ENCODE assay signal across 8 cellular contexts in genomic region chr13:113297370-113297871, GRCh38. TPM values are rescaled to one million over a fixed set of nuclear protein-coding genes. Genes with fewer than 3 reads are reported as not detected.
A peak's percentile ranks its signal among the peaks of the same experiment; 100 is the strongest.
DNase-seq lines count a peak whose midpoint lies in the region; ATAC-seq and TF ChIP-seq lines count a peak whose summit lies in the region.

No MANE protein-coding gene starts in this region.

- H3K9me3 Mint-ChIP-seq in natural killer cell treated with Interleukin-12 subunit alpha and Interleukin-12 subunit beta and Interleukin-15 and Interleukin-18, amount 100 ng/mL, for 72 hours: no peaks in the 10 kb centered on the region

- no peaks in the 10 kb centered on the region for H3K9me3 ChIP-seq in stomach smooth muscle (ENCODE audit: control insufficient read depth in 2 of 2, low read length in 2 of 2)

- H3K4me1 Mint-ChIP-seq in natural killer cell treated with Interleukin-12 subunit alpha and Interleukin-12 subunit beta and Interleukin-15 and Interleukin-18, amount 100 ng/mL, for 72 hours (ENCODE audit: low read depth in 2 of 2): peaks cover 30 to 33% of the 10 kb centered on the region in 2 donors

- ATAC-seq in HG03378 (IDR thresholded peaks at IDR 0.05; ENCODE audit: unreplicated experiment): peak; percentile 41
- peak; percentile 79 to 82 for ATAC-seq in natural killer cell treated with Interleukin-12 subunit alpha and Interleukin-12 subunit beta and Interleukin-15 and Interleukin-18, amount 100 ng/mL, for 72 hours

- TF ChIP-seq CTCF in AG10803 (conservative IDR thresholded peaks at IDR 0.05; ENCODE audit: low read length): no peak

- peak overlapping the region; percentile 96 for H3K4me3 Mint-ChIP-seq in natural killer cell treated with Interleukin-12 subunit alpha and Interleukin-12 subunit beta and Interleukin-15 and Interleukin-18, amount 100 ng/mL, for 72 hours

- H3K9ac ChIP-seq in stomach smooth muscle (ENCODE audit: low read length in 2 of 2): peak overlapping the region; percentile 87 to 94

- H3K4me3 ChIP-seq in AG10803 (ENCODE audit: low read length) (peak overlapping the region; percentile 92), stomach smooth muscle (ENCODE audit: low read length in 2 of 2) (peak overlapping the region; percentile 77 to 90)

- peaks cover 7% of the 10 kb centered on the region for H3K36me3 Mint-ChIP-seq in natural killer cell treated with Interleukin-12 subunit alpha and Interleukin-12 subunit beta and Interleukin-15 and Interleukin-18, amount 100 ng/mL, for 72 hours

- H3K27me3 Mint-ChIP-seq in natural killer cell treated with Interleukin-12 subunit alpha and Interleukin-12 subunit beta and Interleukin-15 and Interleukin-18, amount 100 ng/mL, for 72 hours: peaks cover 11 to 14% of the 10 kb centered on the region in 2 donors

- no peaks in the 10 kb centered on the region for H3K36me3 ChIP-seq in stomach smooth muscle (ENCODE audit: control insufficient read depth in 2 of 2, insufficient read depth in 2 of 2, low read length in 2 of 2)

- H3K27me3 ChIP-seq in stomach smooth muscle (ENCODE audit: control insufficient read depth in 1 of 2, insufficient read depth in 2 of 2, low read length in 2 of 2): no peaks in the 10 kb centered on the region

- H3K27ac ChIP-seq in stomach smooth muscle (ENCODE audit: low read length): peak overlapping the region; percentile 55

- H3K4me1 ChIP-seq in stomach smooth muscle (ENCODE audit: control insufficient read depth, insufficient read depth, low read length): peaks cover 16% of the 10 kb centered on the region

- DNase-seq in AG10803 (ENCODE audit: low read depth) (peak; percentile 14), GM19238 (ENCODE audit: insufficient read length, low spot score) (peak; percentile 41), dermis blood vessel endothelial cell (peak; percentile 43), SKM-1 (lab: John Stamatoyannopoulos, UW; ENCODE audit: unreplicated experiment) (no peak)
- peak; percentile 37 for DNase-seq in activated CD4-positive, alpha-beta T cell treated with anti-CD3 and anti-CD28 coated beads for 1 hour
- peak; percentile 83 for DNase-seq in natural killer cell treated with Interleukin-12 subunit alpha and Interleukin-12 subunit beta and Interleukin-15 and Interleukin-18, amount 100 ng/mL, for 72 hours (ENCODE audit: low spot score)

- peak overlapping the region; percentile 85 to 99 for H3K27ac Mint-ChIP-seq in natural killer cell treated with Interleukin-12 subunit alpha and Interleukin-12 subunit beta and Interleukin-15 and Interleukin-18, amount 100 ng/mL, for 72 hours

RNA-seq across cellular contexts. Expression of gene LAMP1, which starts 0.4 kb away (rescaled TPM):
- 207 and 221 TPM in 2 replicates for total RNA-seq in dermis blood vessel endothelial cell
- total RNA-seq in natural killer cell treated with Interleukin-12 subunit alpha and Interleukin-12 subunit beta and Interleukin-15 and Interleukin-18, amount 100 ng/mL, for 72 hours: 100 to 1,000 TPM; 104 to 108 TPM
